Comparison of ENCODE assay signal across 11 cellular contexts in genomic region chr9:109199676-109200075, GRCh38. TPM values are rescaled to one million over a fixed set of nuclear protein-coding genes. Genes with fewer than 3 reads are reported as not detected.
"Had no signal": no experiment of that assay in that cellular context is flagged by ENCODE, and none has a peak within 500 bp of the region (broad histone marks: within the 10 kb centered on the region; RNA-seq: fewer than 3 reads in every experiment).

No MANE protein-coding gene starts in this region.

- H3K4me2 ChIP-seq: GM23338 had no signal

- H3K9me3 ChIP-seq: HAP-1 had no signal

- H3K4me3 ChIP-seq: GM23248, GM23338, HAP-1 had no signal

- H3K9ac ChIP-seq: GM23248 had no signal

- FAIRE-seq: H1, H54 had no signal

- DNase-seq: GM23248, GOT3, H7, H9, HCEC 1CT, HFFc6 had no signal

- H3K27ac ChIP-seq: GM23248 had no signal

- H3K36me3 ChIP-seq: HAP-1 had no signal

- H2AFZ ChIP-seq: GM23248, GM23338 had no signal

RNA-seq across cellular contexts. Expression of gene FRRS1L, which starts 32.6 kb away (rescaled TPM):
- total RNA-seq: GM23248, H4, HFFc6 had no signal
- polyA plus RNA-seq: GM23248 had no signal
